8 cellular contexts compared by ENCODE assay signal in the genomic region with DNA sequence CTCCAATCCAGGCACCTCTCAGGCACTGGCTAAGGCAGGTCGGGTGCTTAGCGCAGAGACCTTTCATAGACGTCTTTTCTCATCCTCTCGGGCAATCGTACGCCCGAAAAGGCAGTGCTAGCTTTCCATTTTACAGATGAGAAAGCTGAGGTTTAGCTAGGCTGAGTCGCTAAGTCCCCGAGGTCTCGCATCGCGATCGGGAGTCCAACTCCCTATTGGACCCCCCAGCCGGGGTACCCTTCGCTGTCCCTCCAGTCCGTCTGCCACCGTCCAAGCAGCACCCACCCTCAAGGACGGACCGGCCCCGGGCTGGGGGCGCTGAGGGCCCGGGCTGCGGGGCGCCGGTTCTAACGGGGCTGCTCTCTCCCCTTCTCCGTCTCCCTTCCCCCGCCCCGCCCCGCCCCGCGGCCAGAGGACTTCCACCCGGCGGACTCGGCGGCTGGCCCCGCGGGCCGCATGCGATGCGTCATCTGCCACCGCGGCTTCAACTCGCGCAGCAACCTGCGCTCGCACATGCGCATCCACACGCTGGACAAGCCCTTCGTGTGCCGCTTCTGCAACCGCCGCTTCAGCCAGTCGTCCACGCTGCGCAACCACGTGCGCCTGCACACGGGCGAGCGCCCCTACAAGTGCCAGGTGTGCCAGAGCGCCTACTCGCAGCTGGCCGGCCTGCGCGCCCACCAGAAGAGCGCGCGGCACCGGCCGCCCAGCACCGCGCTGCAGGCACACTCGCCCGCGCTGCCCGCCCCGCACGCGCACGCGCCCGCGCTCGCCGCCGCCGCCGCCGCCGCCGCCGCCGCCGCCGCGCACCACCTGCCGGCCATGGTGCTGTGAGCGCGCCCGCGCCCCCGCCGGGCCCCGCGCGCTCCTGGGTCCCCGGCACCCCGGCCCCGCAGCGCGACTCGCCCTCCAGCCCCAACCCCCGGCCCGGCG. TPM values are rescaled to one million over a fixed set of nuclear protein-coding genes. Genes with fewer than 3 reads are reported as not detected.
DNase-seq lines count a peak whose midpoint lies in the region; ATAC-seq and TF ChIP-seq lines count a peak whose summit lies in the region.

No MANE protein-coding gene starts in this region.

- ATAC-seq in GM19324 (IDR thresholded peaks at IDR 0.05; ENCODE audit: low FRiP score, unreplicated experiment): peak; percentile 36
- ATAC-seq in activated CD4-positive, CD25-positive, alpha-beta regulatory T cell treated with anti-CD3 and anti-CD28 coated beads, Interleukin-2, amount 50 U/mL, for 24 hours: peak; percentile 69 to 70
- ATAC-seq in HG02588 (IDR thresholded peaks at IDR 0.05; ENCODE audit: unreplicated experiment): no peak

- H3K4me1 Mint-ChIP-seq in chondrocyte (ENCODE audit: low read depth): peaks cover 7% of the 10 kb centered on the region

- H3K9me3 Mint-ChIP-seq in chondrocyte (ENCODE audit: low read depth): no peaks in the 10 kb centered on the region

- H3K4me3 Mint-ChIP-seq in chondrocyte (ENCODE audit: unreplicated experiment): peak overlapping the region; percentile 69

- TF ChIP-seq CTCF in AG09309 (IDR thresholded peaks at IDR 0.05; ENCODE audit: control insufficient read depth, insufficient read depth, low read depth, low read length, missing control alignments) (no peak), chondrocyte (IDR thresholded peaks at IDR 0.05) (no peak)

- H3K36me3 Mint-ChIP-seq in chondrocyte (ENCODE audit: low read depth): no peaks in the 10 kb centered on the region

- H3K27ac Mint-ChIP-seq in chondrocyte (ENCODE audit: unreplicated experiment): no peak overlapping the region

- H3K27me3 Mint-ChIP-seq in chondrocyte (ENCODE audit: low read depth): peaks cover 3% of the 10 kb centered on the region

- peak overlapping the region; percentile 48 for H3K4me3 ChIP-seq in AG09309 (ENCODE audit: control insufficient read depth, low read depth, low read length)

- DNase-seq in AG09309 (ENCODE audit: low read depth) (peak; percentile 38), NCI-H2196 treated with DMSO at 0.1 percent for 48 hours (lab: John Stamatoyannopoulos, UW; ENCODE audit: unreplicated experiment) (peak; percentile 75), chondrocyte (ENCODE audit: low spot score) (peak; percentile 95), left kidney (ENCODE audit: low read depth, low spot score) (peak; percentile 91)
- peak; percentile 49 for DNase-seq in stimulated activated CD4-positive, alpha-beta T cell treated with anti-CD3 and anti-CD28 coated beads, Interleukin-2, amount 100 ng/mL, for 4 hours (ENCODE audit: low read depth)

RNA-seq across cellular contexts. Expression of gene EXOSC2, which starts 12.5 kb away (rescaled TPM):
- total RNA-seq in chondrocyte: 15.6 to 27.7 TPM (median 16.2 TPM) in 3 replicates

RNA-seq across cellular contexts. Expression of gene PRDM12, which starts 16.7 kb away (rescaled TPM):
- 0.10 to 0.23 TPM in 2 of 3 replicates, not detected in the other for total RNA-seq in chondrocyte

Comparison
In these comparisons a context has a peak if more than half of its experiments do, and no peak if none do; other contexts are left out.
1. DNase-seq: peak in every context shown above with its lines; median percentile 95 in chondrocyte; 91 in left kidney; 75 in NCI-H2196 treated with DMSO at 0.1 percent for 48 hours; 49 in stimulated activated CD4-positive, alpha-beta T cell treated with anti-CD3 and anti-CD28 coated beads, Interleukin-2, amount 100 ng/mL, for 4 hours; 38 in AG09309.